Comparison of ENCODE assay signal across 12 cellular contexts in genomic region chr3:18099611-18100010, GRCh38.
A peak's percentile ranks its signal among the peaks of the same experiment; 100 is the strongest.
DNase-seq lines count a peak whose midpoint lies in the region; TF ChIP-seq lines count a peak whose summit lies in the region.
"Had no signal": no experiment of that assay in that cellular context is flagged by ENCODE, and none has a peak within 500 bp of the region (broad histone marks: within the 10 kb centered on the region; RNA-seq: fewer than 3 reads in every experiment).

No MANE protein-coding gene starts in this region.

- no peaks in the 10 kb centered on the region for H3K36me3 ChIP-seq in ACC112 (ENCODE audit: insufficient read depth, low read length)
- H3K36me3 ChIP-seq in neural progenitor cell, result no peaks in the 10 kb centered on the region

- no peak overlapping the region for H3K27ac Mint-ChIP-seq in neural progenitor cell
- H3K27ac Mint-ChIP-seq: CD4-positive, CD25-positive, alpha-beta regulatory T cell; endodermal cell; IgD-negative memory B cell had no signal

- no peaks in the 10 kb centered on the region for H3K36me3 Mint-ChIP-seq in neural progenitor cell
- H3K36me3 Mint-ChIP-seq: CD4-positive, CD25-positive, alpha-beta regulatory T cell; IgD-negative memory B cell had no signal

- H3K27ac ChIP-seq in ACC112 (ENCODE audit: low read depth, low read length), result peak overlapping the region; percentile 90
- H3K27ac ChIP-seq in neural progenitor cell, result no peak overlapping the region

- no peaks in the 10 kb centered on the region for H4K20me1 ChIP-seq in neural progenitor cell (ENCODE audit: low read depth)

- H3K4me3 ChIP-seq in ACC112 (ENCODE audit: low read depth, low read length) (peak overlapping the region; percentile 42; the same call in 1 of the 2 replicates), neural progenitor cell (no peak overlapping the region)

- no peak for TF ChIP-seq CTCF in neural progenitor cell (IDR thresholded peaks at IDR 0.05)

- DNase-seq in ELR (ENCODE audit: low read depth), result peak; percentile 79
- DNase-seq in T1000 (lab: John Stamatoyannopoulos, UW), result peak; percentile 15
- DNase-seq in fibroblast of peridontal ligament (ENCODE audit: extremely low read depth), result peak; percentile 17
- no peak for DNase-seq in COR-L47 (lab: John Stamatoyannopoulos, UW)
- no peak for DNase-seq in cortex of kidney (lab: John Stamatoyannopoulos, UW)
- DNase-seq in NCI-H2196 treated with DMSO at 0.1 percent for 48 hours (lab: John Stamatoyannopoulos, UW; ENCODE audit: unreplicated experiment), result no peak
- DNase-seq in neural progenitor cell (ENCODE audit: low spot score), result no peak
- DNase-seq: CD4-positive, CD25-positive, alpha-beta regulatory T cell; Right ventricle myocardium superior had no signal

- no peaks in the 10 kb centered on the region for H3K27me3 ChIP-seq in ACC112 (ENCODE audit: insufficient read depth, low read length)
- H3K27me3 ChIP-seq in neural progenitor cell, result no peaks in the 10 kb centered on the region

- peaks cover 23% of the 10 kb centered on the region for H3K4me1 ChIP-seq in ACC112 (ENCODE audit: control insufficient read depth, insufficient read depth, low read length, unreplicated experiment)
- H3K4me1 ChIP-seq in neural progenitor cell, result no peaks in the 10 kb centered on the region

- no peaks in the 10 kb centered on the region for H3K4me1 Mint-ChIP-seq in neural progenitor cell
- H3K4me1 Mint-ChIP-seq: CD4-positive, CD25-positive, alpha-beta regulatory T cell; endodermal cell; IgD-negative memory B cell had no signal

- H3K9ac ChIP-seq in neural progenitor cell, result no peak overlapping the region

- H2AFZ ChIP-seq in ACC112 (ENCODE audit: low read length, unreplicated experiment) (peak overlapping the region; percentile 89), neural progenitor cell (replicated peaks) (no peak overlapping the region)

- H3F3A ChIP-seq in neural progenitor cell (ENCODE audit: low read depth), result no peaks in the 10 kb centered on the region

- H3K27me3 Mint-ChIP-seq in neural progenitor cell (ENCODE audit: insufficient read depth, low read depth), result no peaks in the 10 kb centered on the region

- H3K4me3 Mint-ChIP-seq in neural progenitor cell, result no peak overlapping the region
- H3K4me3 Mint-ChIP-seq: CD4-positive, CD25-positive, alpha-beta regulatory T cell; endodermal cell; IgD-negative memory B cell had no signal

- no peaks in the 10 kb centered on the region for H3K9me3 ChIP-seq in neural progenitor cell (ENCODE audit: low read depth)

- H3K9me3 Mint-ChIP-seq in neural progenitor cell, result peaks cover 6% of the 10 kb centered on the region

- no peaks in the 10 kb centered on the region for H3K79me2 ChIP-seq in ACC112 (ENCODE audit: control insufficient read depth, insufficient read depth, low read length, unreplicated experiment)
- H3K79me2 ChIP-seq in neural progenitor cell (ENCODE audit: low read depth), result no peaks in the 10 kb centered on the region

- no peak overlapping the region for H3K4me2 ChIP-seq in neural progenitor cell

Comparison
In these comparisons a context has a peak if more than half of its experiments do, and no peak if none do; other contexts are left out.
1. DNase-seq: peak in ELR (single experiment), T1000 (single experiment) and fibroblast of peridontal ligament (single experiment); none in COR-L47 (single experiment), cortex of kidney (single experiment), NCI-H2196 treated with DMSO at 0.1 percent for 48 hours (single experiment) and neural progenitor cell (single experiment).